ENCODE assay signal across 15 cellular contexts in genomic region chr2:50953021-50953420, GRCh38.
DNase-seq lines count a peak whose midpoint lies in the region; ATAC-seq and TF ChIP-seq lines count a peak whose summit lies in the region.
"Had no signal": no experiment of that assay in that cellular context is flagged by ENCODE, and none has a peak within 500 bp of the region (broad histone marks: within the 10 kb centered on the region; RNA-seq: fewer than 3 reads in every experiment).

No MANE protein-coding gene starts in this region.

- H3K4me1 ChIP-seq in foreskin keratinocyte: peaks cover 21% of the 10 kb centered on the region
- H3K4me1 ChIP-seq: BE2C, psoas muscle, SJSA1 had no signal

- in situ Hi-C loops in astrocyte of the spinal cord (cut with HindIII; ENCODE audit: low sequenced_read_pairs): no loop called here

- ATAC-seq in foreskin keratinocyte: peak; percentile 94
- ATAC-seq in Right ventricle myocardium inferior: no peak
- ATAC-seq: left lobe of liver, psoas muscle had no signal

- intact Hi-C loops in Right ventricle myocardium inferior (cut with DNase I): no loop called here

- DNase-seq in AML-193 (lab: John Stamatoyannopoulos, UW): peak; percentile 35 to 41
- peak; percentile 57 for DNase-seq in LHCN-M2 (ENCODE audit: low read depth)
- DNase-seq in astrocyte of the spinal cord (ENCODE audit: low read depth, low spot score): peak; percentile 85
- DNase-seq in foreskin keratinocyte: peak; percentile 93 to 97
- DNase-seq in stimulated activated CD4-positive, alpha-beta T cell treated with anti-CD3 and anti-CD28 coated beads, Interleukin-15, amount 100 ng/mL, for 24 hours: no peak
- no peak for DNase-seq in Right ventricle myocardium inferior (ENCODE audit: missing footprints)
- DNase-seq in germinal center (ENCODE audit: low spot score): no peak
- no peak for DNase-seq in NK-92 (lab: John Stamatoyannopoulos, UW; ENCODE audit: unreplicated experiment)
- DNase-seq: activated naive CD8-positive, alpha-beta T cell treated with anti-CD3 and anti-CD28 coated beads, Interleukin-2, amount 10 ng/mL, durations not matched to agents 7 days and 5 days; BE2C; glutamatergic neuron; NCI-H524 treated with DMSO at 0.1 percent for 48 hours; psoas muscle had no signal

- H3K27ac ChIP-seq in foreskin keratinocyte: peak overlapping the region; percentile 64
- H3K27ac ChIP-seq: psoas muscle, SJSA1 had no signal

- H3K4me3 ChIP-seq in astrocyte of the spinal cord (ENCODE audit: low read depth, low read length): no peak overlapping the region
- H3K4me3 ChIP-seq: psoas muscle, SJSA1 had no signal

- TF ChIP-seq CTCF in astrocyte of the spinal cord (IDR thresholded peaks at IDR 0.05; ENCODE audit: low read depth, low read length): no peak
- TF ChIP-seq CTCF in foreskin keratinocyte (conservative IDR thresholded peaks at IDR 0.05): no peak

- H3K27me3 ChIP-seq in foreskin keratinocyte: no peaks in the 10 kb centered on the region
- H3K27me3 ChIP-seq: BE2C, SJSA1 had no signal

Comparison
In these comparisons a context has a peak if more than half of its experiments do, and no peak if none do; other contexts are left out.
1. DNase-seq: peak in AML-193 (2 of 2), LHCN-M2 (single experiment), astrocyte of the spinal cord (single experiment) and foreskin keratinocyte (2 of 2); none in stimulated activated CD4-positive, alpha-beta T cell treated with anti-CD3 and anti-CD28 coated beads, Interleukin-15, amount 100 ng/mL, for 24 hours (single experiment), Right ventricle myocardium inferior (single experiment), germinal center (single experiment) and NK-92 (single experiment).